Comparison of ENCODE assay signal across 21 cellular contexts in genomic region chr2:101147062-101147461, GRCh38.
"Had no signal": no experiment of that assay in that cellular context is flagged by ENCODE, and none has a peak within 500 bp of the region (broad histone marks: within the 10 kb centered on the region; RNA-seq: fewer than 3 reads in every experiment).

No MANE protein-coding gene starts in this region.

- H3K27ac ChIP-seq: Peyer's patch, SJCRH30 had no signal

- H3K27me3 ChIP-seq: MG63, Peyer's patch, SJCRH30 had no signal

- DNase-seq: KBM-7, MG63, NCI-H1092, NCI-H1105 treated with DMSO at 0.1 percent for 48 hours, NCI-H1417 treated with DMSO at 0.1 percent for 48 hours, NCI-H146, NCI-H187, NCI-H2029, NCI-H2081 treated with DMSO at 0.1 percent for 48 hours, NCI-H2171, NCI-H226, NCI-H446, NCI-H510A, NCI-H524 treated with DMSO at 0.1 percent for 48 hours, NCI-H774, Peyer's patch, SHP77 treated with DMSO at 0.1 percent for 48 hours, SJCRH30 had no signal

- H3K4me1 ChIP-seq: SJCRH30 had no signal

- H3K36me3 ChIP-seq: Peyer's patch, SJCRH30 had no signal

- ATAC-seq: Right ventricle myocardium inferior, SK-N-SH treated with all-trans-retinoic acid at 6 μM for 48 hours had no signal

- H3K4me3 ChIP-seq: MG63, Peyer's patch, SJCRH30 had no signal

- H3K27ac Mint-ChIP-seq: IgD-negative memory B cell had no signal

- H3K9me3 ChIP-seq: MG63, Peyer's patch, SJCRH30 had no signal

- H3K9me3 Mint-ChIP-seq: IgD-negative memory B cell had no signal
